ENCODE assay signal across 1 cellular context in the genomic region with DNA sequence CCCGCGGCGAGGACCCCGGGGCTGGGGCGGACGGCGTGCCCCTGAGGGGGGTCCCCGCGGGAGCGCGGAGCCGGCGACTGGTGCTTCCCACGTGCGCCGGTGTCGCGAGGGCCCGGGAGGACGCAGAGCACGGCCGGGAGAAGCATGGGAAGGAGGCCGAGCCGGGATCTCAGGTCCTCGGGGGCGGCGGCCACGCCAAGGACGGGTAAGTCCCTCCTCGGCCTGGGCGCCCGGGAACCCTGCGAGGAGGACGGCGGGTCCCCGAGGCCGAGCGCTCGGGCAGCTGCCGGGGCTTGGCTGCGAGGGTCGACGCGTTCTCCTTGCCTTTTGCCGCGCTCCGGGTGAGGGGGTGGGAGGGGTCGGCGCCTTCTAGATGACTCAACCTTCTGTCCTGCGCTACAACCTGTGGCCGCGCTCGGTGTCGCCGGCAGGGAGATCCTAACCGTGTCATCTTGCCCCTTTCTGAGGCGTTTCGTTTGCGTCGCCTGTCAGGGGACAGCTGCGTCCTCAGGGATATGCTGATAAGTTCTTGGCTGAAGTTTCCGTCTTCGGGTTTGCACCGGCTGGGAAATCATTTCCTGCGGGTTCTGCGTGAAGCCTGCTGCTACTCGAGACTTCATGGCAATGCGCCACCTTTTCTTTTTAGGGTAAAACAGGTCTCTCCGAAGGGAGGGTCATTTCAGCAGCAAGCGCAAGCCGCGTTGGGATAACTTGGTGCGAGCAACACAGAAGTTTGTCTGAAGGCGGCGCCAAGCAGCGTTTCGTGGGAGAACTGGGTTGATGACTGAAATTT.
TF ChIP-seq lines count a peak whose summit lies in the region.

No MANE protein-coding gene starts in this region.

TF ChIP-seq in HepG2, 621 proteins besides CTCF, POLR2A, EP300 and RAD21 (continued from another document and continues in another):
- TF ChIP-seq GRHL1 (CRISPR knock-in tag; conservative IDR thresholded peaks at IDR 0.05) (no peak), SIN3A (IDR thresholded peaks at IDR 0.05; ENCODE audit: borderline replicate concordance, low read depth, low read length) (no peak), YEATS4 (CRISPR knock-in tag; IDR thresholded peaks at IDR 0.05; ENCODE audit: borderline replicate concordance) (0 out of 2 replicates have a peak, but pooled peaks have one; percentile 80), TIGD3 (CRISPR knock-in tag; IDR thresholded peaks at IDR 0.05; ENCODE audit: borderline replicate concordance) (no peak), ZNF292 (CRISPR knock-in tag; IDR thresholded peaks at IDR 0.05; ENCODE audit: borderline replicate concordance, low read depth) (no peak), ZNF274 (CRISPR knock-in tag; IDR thresholded peaks at IDR 0.05) (no peak), ZNF33A (CRISPR knock-in tag; IDR thresholded peaks at IDR 0.05; ENCODE audit: borderline replicate concordance) (no peak), ZNF446 (CRISPR knock-in tag; IDR thresholded peaks at IDR 0.05) (peak; percentile 78; the same call in 1 of the 2 replicates), NFATC3 (CRISPR knock-in tag; IDR thresholded peaks at IDR 0.05) (no peak), ATAD3A (CRISPR knock-in tag; IDR thresholded peaks at IDR 0.05) (no peak), IKZF1 (IDR thresholded peaks at IDR 0.05) (no peak), ZMAT3 (CRISPR knock-in tag; conservative IDR thresholded peaks at IDR 0.05) (no peak), ZBTB20 (CRISPR knock-in tag; IDR thresholded peaks at IDR 0.05; ENCODE audit: borderline replicate concordance, low read depth) (no peak), ZNF333 (CRISPR knock-in tag; IDR thresholded peaks at IDR 0.05; ENCODE audit: borderline replicate concordance) (no peak), ZNF17 (CRISPR knock-in tag; IDR thresholded peaks at IDR 0.05) (no peak), SIX4 (CRISPR knock-in tag; IDR thresholded peaks at IDR 0.05) (no peak), ZNF790 (CRISPR knock-in tag; IDR thresholded peaks at IDR 0.05; ENCODE audit: borderline replicate concordance) (peak; percentile 67; the same call in 1 of the 2 replicates), ZNF564 (CRISPR knock-in tag; IDR thresholded peaks at IDR 0.05) (no peak), NFIC (IDR thresholded peaks at IDR 0.05; ENCODE audit: low read length) (no peak), TCF12 (IDR thresholded peaks at IDR 0.05) (no peak), TCF12 (CRISPR knock-in tag; IDR thresholded peaks at IDR 0.05) (no peak), HIVEP1 (CRISPR knock-in tag; IDR thresholded peaks at IDR 0.05) (no peak), BHLHE40 (IDR thresholded peaks at IDR 0.05; ENCODE audit: low read length) (no peak), ZNF30 (CRISPR knock-in tag; IDR thresholded peaks at IDR 0.05) (no peak), MIER3 (CRISPR knock-in tag; IDR thresholded peaks at IDR 0.05; ENCODE audit: borderline replicate concordance) (no peak), NFKBIZ (CRISPR knock-in tag; IDR thresholded peaks at IDR 0.05) (no peak), MTA1 (CRISPR knock-in tag; IDR thresholded peaks at IDR 0.05; ENCODE audit: borderline replicate concordance) (no peak), ZNF354B (CRISPR knock-in tag; IDR thresholded peaks at IDR 0.05) (no peak), HNF1A (IDR thresholded peaks at IDR 0.05; ENCODE audit: low read depth) (no peak), HNF1A (CRISPR knock-in tag; IDR thresholded peaks at IDR 0.05; ENCODE audit: borderline replicate concordance) (no peak), HMG20B (CRISPR knock-in tag; conservative IDR thresholded peaks at IDR 0.05) (no peak), MIER2 (CRISPR knock-in tag; IDR thresholded peaks at IDR 0.05) (0 out of 2 replicates have a peak, but pooled peaks have one; percentile 20)
- TF ChIP-seq, protein P1, sequence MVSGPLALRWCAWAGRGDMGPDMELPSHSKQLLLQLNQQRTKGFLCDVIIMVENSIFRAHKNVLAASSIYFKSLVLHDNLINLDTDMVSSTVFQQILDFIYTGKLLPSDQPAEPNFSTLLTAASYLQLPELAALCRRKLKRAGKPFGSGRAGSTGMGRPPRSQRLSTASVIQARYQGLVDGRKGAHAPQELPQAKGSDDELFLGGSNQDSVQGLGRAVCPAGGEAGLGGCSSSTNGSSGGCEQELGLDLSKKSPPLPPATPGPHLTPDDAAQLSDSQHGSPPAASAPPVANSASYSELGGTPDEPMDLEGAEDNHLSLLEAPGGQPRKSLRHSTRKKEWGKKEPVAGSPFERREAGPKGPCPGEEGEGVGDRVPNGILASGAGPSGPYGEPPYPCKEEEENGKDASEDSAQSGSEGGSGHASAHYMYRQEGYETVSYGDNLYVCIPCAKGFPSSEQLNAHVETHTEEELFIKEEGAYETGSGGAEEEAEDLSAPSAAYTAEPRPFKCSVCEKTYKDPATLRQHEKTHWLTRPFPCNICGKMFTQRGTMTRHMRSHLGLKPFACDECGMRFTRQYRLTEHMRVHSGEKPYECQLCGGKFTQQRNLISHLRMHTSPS (CRISPR knock-in tag; IDR thresholded peaks at IDR 0.05; ENCODE audit: low read depth) = no peak
- TF ChIP-seq, protein P2, sequence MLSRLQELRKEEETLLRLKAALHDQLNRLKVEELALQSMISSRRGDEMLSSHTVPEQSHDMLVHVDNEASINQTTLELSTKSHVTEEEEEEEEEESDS (CRISPR knock-in tag; IDR thresholded peaks at IDR 0.05; ENCODE audit: borderline replicate concordance) = no peak
- TF ChIP-seq, protein P3, sequence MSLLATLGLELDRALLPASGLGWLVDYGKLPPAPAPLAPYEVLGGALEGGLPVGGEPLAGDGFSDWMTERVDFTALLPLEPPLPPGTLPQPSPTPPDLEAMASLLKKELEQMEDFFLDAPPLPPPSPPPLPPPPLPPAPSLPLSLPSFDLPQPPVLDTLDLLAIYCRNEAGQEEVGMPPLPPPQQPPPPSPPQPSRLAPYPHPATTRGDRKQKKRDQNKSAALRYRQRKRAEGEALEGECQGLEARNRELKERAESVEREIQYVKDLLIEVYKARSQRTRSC (CRISPR knock-in tag; IDR thresholded peaks at IDR 0.05; ENCODE audit: low read depth) = 0 out of 2 replicates have a peak, but pooled peaks have one; percentile 47
- TF ChIP-seq, protein P4, sequence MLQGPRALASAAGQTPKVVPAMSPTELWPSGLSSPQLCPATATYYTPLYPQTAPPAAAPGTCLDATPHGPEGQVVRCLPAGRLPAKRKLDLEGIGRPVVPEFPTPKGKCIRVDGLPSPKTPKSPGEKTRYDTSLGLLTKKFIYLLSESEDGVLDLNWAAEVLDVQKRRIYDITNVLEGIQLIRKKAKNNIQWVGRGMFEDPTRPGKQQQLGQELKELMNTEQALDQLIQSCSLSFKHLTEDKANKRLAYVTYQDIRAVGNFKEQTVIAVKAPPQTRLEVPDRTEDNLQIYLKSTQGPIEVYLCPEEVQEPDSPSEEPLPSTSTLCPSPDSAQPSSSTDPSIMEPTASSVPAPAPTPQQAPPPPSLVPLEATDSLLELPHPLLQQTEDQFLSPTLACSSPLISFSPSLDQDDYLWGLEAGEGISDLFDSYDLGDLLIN (CRISPR knock-in tag; IDR thresholded peaks at IDR 0.05; ENCODE audit: borderline replicate concordance) = no peak
- TF ChIP-seq, protein P5, sequence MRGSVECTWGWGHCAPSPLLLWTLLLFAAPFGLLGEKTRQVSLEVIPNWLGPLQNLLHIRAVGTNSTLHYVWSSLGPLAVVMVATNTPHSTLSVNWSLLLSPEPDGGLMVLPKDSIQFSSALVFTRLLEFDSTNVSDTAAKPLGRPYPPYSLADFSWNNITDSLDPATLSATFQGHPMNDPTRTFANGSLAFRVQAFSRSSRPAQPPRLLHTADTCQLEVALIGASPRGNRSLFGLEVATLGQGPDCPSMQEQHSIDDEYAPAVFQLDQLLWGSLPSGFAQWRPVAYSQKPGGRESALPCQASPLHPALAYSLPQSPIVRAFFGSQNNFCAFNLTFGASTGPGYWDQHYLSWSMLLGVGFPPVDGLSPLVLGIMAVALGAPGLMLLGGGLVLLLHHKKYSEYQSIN (CRISPR knock-in tag; IDR thresholded peaks at IDR 0.05; ENCODE audit: borderline replicate concordance) = no peak
- TF ChIP-seq, protein P6, sequence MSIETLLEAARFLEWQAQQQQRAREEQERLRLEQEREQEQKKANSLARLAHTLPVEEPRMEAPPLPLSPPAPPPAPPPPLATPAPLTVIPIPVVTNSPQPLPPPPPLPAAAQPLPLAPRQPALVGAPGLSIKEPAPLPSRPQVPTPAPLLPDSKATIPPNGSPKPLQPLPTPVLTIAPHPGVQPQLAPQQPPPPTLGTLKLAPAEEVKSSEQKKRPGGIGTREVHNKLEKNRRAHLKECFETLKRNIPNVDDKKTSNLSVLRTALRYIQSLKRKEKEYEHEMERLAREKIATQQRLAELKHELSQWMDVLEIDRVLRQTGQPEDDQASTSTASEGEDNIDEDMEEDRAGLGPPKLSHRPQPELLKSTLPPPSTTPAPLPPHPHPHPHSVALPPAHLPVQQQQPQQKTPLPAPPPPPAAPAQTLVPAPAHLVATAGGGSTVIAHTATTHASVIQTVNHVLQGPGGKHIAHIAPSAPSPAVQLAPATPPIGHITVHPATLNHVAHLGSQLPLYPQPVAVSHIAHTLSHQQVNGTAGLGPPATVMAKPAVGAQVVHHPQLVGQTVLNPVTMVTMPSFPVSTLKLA (IDR thresholded peaks at IDR 0.05) = no peak
- TF ChIP-seq, protein P7, sequence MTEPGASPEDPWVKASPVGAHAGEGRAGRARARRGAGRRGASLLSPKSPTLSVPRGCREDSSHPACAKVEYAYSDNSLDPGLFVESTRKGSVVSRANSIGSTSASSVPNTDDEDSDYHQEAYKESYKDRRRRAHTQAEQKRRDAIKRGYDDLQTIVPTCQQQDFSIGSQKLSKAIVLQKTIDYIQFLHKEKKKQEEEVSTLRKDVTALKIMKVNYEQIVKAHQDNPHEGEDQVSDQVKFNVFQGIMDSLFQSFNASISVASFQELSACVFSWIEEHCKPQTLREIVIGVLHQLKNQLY (CRISPR knock-in tag; IDR thresholded peaks at IDR 0.05) = no peak
- TF ChIP-seq, protein P8, sequence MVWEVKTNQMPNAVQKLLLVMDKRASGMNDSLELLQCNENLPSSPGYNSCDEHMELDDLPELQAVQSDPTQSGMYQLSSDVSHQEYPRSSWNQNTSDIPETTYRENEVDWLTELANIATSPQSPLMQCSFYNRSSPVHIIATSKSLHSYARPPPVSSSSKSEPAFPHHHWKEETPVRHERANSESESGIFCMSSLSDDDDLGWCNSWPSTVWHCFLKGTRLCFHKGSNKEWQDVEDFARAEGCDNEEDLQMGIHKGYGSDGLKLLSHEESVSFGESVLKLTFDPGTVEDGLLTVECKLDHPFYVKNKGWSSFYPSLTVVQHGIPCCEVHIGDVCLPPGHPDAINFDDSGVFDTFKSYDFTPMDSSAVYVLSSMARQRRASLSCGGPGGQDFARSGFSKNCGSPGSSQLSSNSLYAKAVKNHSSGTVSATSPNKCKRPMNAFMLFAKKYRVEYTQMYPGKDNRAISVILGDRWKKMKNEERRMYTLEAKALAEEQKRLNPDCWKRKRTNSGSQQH (CRISPR knock-in tag; IDR thresholded peaks at IDR 0.05; ENCODE audit: low read depth) = no peak; the same call in 1 of the 2 replicates
